ENCODE assay signal across 19 cellular contexts in genomic region chr17:81500026-81500425, GRCh38. TPM values are rescaled to one million over a fixed set of nuclear protein-coding genes. Genes with fewer than 3 reads are reported as not detected.
DNase-seq lines count a peak whose midpoint lies in the region; ATAC-seq and TF ChIP-seq lines count a peak whose summit lies in the region.
"Had no signal": no experiment of that assay in that cellular context is flagged by ENCODE, and none has a peak within 500 bp of the region (broad histone marks: within the 10 kb centered on the region; RNA-seq: fewer than 3 reads in every experiment).

No MANE protein-coding gene starts in this region.

- no peak overlapping the region for H3K4me2 ChIP-seq in GM23248 (ENCODE audit: unreplicated experiment)

- in situ Hi-C loops in GM23248 (cut with MboI) = no loop called here

- no peaks in the 10 kb centered on the region for H3F3A ChIP-seq in GM23248 (ENCODE audit: insufficient read depth)

- no peak for TF ChIP-seq CTCF in AG04450 (IDR thresholded peaks at IDR 0.05; ENCODE audit: low read depth, low read length)
- TF ChIP-seq CTCF in choroid plexus epithelial cell (conservative IDR thresholded peaks at IDR 0.05; ENCODE audit: low read depth, low read length) = no peak
- no peak for TF ChIP-seq CTCF in mucosa of descending colon (IDR thresholded peaks at IDR 0.05)
- no peak for TF ChIP-seq CTCF in sigmoid colon (IDR thresholded peaks at IDR 0.05)

- H4K20me1 ChIP-seq in GM23248 (ENCODE audit: insufficient read depth) = no peaks in the 10 kb centered on the region

- no peak overlapping the region for H2AFZ ChIP-seq in GM23248

- H3K4me1 ChIP-seq in mucosa of descending colon (ENCODE audit: low read depth) (no peaks in the 10 kb centered on the region), sigmoid colon (no peaks in the 10 kb centered on the region), GM23248 (ENCODE audit: insufficient read depth) (peaks cover 4% of the 10 kb centered on the region; the same call in 1 of the 2 replicates)
- H3K4me1 ChIP-seq: prostate gland, suprapubic skin had no signal

- DNase-seq in AG04450 (ENCODE audit: low read depth, low spot score) = no peak
- DNase-seq in NCI-H226 = peak; percentile 36
- DNase-seq in choroid plexus epithelial cell (ENCODE audit: low read depth) = peak; percentile 60
- no peak for DNase-seq in mucosa of descending colon
- DNase-seq in midbrain (lab: John Stamatoyannopoulos, UW) = no peak
- DNase-seq in sigmoid colon = no peak
- no peak for DNase-seq in GM23248
- DNase-seq: activated CD8-positive, alpha-beta T cell treated with anti-CD3 and anti-CD28 coated beads, Interleukin-2, amount 10 ng/mL, durations not matched to agents 7 days and 5 days; activated naive CD8-positive, alpha-beta T cell treated with anti-CD3 and anti-CD28 coated beads for 36 hours; DMS53; KG1; NCI-H524; SHP77 treated with DMSO at 0.1 percent for 48 hours; T-helper 2 cell had no signal

- H3K36me3 ChIP-seq in mucosa of descending colon (ENCODE audit: low read depth) (no peaks in the 10 kb centered on the region), sigmoid colon (no peaks in the 10 kb centered on the region), GM23248 (ENCODE audit: low read depth) (no peaks in the 10 kb centered on the region)
- H3K36me3 ChIP-seq: esophagus muscularis mucosa, prostate gland, suprapubic skin had no signal

- TF ChIP-seq EP300 in sigmoid colon (IDR thresholded peaks at IDR 0.05) = no peak

- TF ChIP-seq POLR2A in sigmoid colon (IDR thresholded peaks at IDR 0.05) = no peak

- H3K9ac ChIP-seq in GM23248 = no peak overlapping the region

- POLR2A ChIA-PET in AG04450 (lab: Yijun Ruan, JAX) = interaction anchor here (0.5 to 1.1 kb wide), 7 partner anchors 10 to 171 kb away, joined by 3 to 7 read pairs (median 3); partner anchors contain the start of gene ACTG1

- H3K79me2 ChIP-seq in GM23248 (ENCODE audit: insufficient read depth) = no peaks in the 10 kb centered on the region

- intact Hi-C loops in mucosa of descending colon (cut with DNase I, micrococcal nuclease) = no loop called here
- intact Hi-C loops in sigmoid colon (cut with DNase I) = no loop called here

- 74% methylated on average over 8 of the region's 8 CpGs for WGBS in sigmoid colon, 2 donors
- 48 to 50% methylated on average over 8 of the region's 8 CpGs for WGBS in GM23248 (ENCODE audit: low coverage in 1 of 2, low lambda C conversion rate in 2 of 2, missing lambda C conversion rate in 2 of 2), 2 experiments

- H3K4me3 ChIP-seq in AG04450 (ENCODE audit: low read depth, low read length) (no peak overlapping the region), choroid plexus epithelial cell (ENCODE audit: low read depth, low read length) (no peak overlapping the region), mucosa of descending colon (no peak overlapping the region), sigmoid colon (no peak overlapping the region), GM23248 (no peak overlapping the region)
- H3K4me3 ChIP-seq: esophagus muscularis mucosa, prostate gland, suprapubic skin had no signal

- H3K27ac ChIP-seq in AG04450 (ENCODE audit: low read depth, low read length) (peak overlapping the region; percentile 11), sigmoid colon (no peak overlapping the region), GM23248 (no peak overlapping the region)
- H3K27ac ChIP-seq: esophagus muscularis mucosa, prostate gland, suprapubic skin had no signal

- ATAC-seq in mucosa of descending colon (peak; percentile 8), GM18502 (IDR thresholded peaks at IDR 0.05; ENCODE audit: poor library complexity, unreplicated experiment) (no peak)
- ATAC-seq: activated CD8-positive, alpha-beta T cell treated with anti-CD3 and anti-CD28 coated beads, Interleukin-2, amount 10 ng/mL, durations not matched to agents 7 days and 5 days had no signal

- H3K9me2 ChIP-seq in GM23248 (ENCODE audit: insufficient read depth) = no peaks in the 10 kb centered on the region

- CTCF ChIA-PET in AG04450 (lab: Charles Lee) = no interaction called here

- H3K9me3 ChIP-seq in AG04450 (ENCODE audit: control insufficient read depth, insufficient read depth, low read length) (no peaks in the 10 kb centered on the region; the same call in 1 of the 2 replicates), mucosa of descending colon (no peaks in the 10 kb centered on the region), sigmoid colon (no peaks in the 10 kb centered on the region), GM23248 (ENCODE audit: low read depth) (no peaks in the 10 kb centered on the region)
- H3K9me3 ChIP-seq: esophagus muscularis mucosa, prostate gland, suprapubic skin had no signal

- H3K27me3 ChIP-seq in AG04450 (ENCODE audit: control insufficient read depth, insufficient read depth, low read length) = peaks cover 6% of the 10 kb centered on the region
- H3K27me3 ChIP-seq in sigmoid colon = peaks cover 0 to 4% (median 0%) of the 10 kb centered on the region in 3 donors
- H3K27me3 ChIP-seq in GM23248 (replicated peaks; ENCODE audit: insufficient read depth) = no peaks in the 10 kb centered on the region; the same call in 1 of the 2 replicates
- H3K27me3 ChIP-seq: suprapubic skin had no signal

RNA-seq across cellular contexts. Expression of gene ACTG1, which starts 12.6 kb away (rescaled TPM):
- polyA plus RNA-seq in AG04450 (2011; rRNA removed) (2,721 and 3,607 TPM in 2 replicates), sigmoid colon (1,000 to 10,000 TPM; 2,538 to 4,527 (median 2,852) TPM), GM23248 (2016; fragmentation: Nextera tagmentation; extraction: Ambion mirVana) (3,778 and 3,933 TPM in 2 replicates)
- polyA minus RNA-seq in AG04450 (2011; rRNA and poly(A)+ RNA removed) = 3,368 and 4,319 TPM in 2 replicates
- total RNA-seq in mucosa of descending colon (1,000 to 10,000 TPM; 1,922 to 4,060 (median 3,184) TPM), sigmoid colon (1,000 to 10,000 TPM; 1,038 to 2,003 (median 1,212) TPM)
- total RNA-seq in GM23248 (2014; rRNA removed; shearing (Covaris generic)) = 8,476 and 9,349 TPM in 2 replicates

RNA-seq across cellular contexts. Expression of gene FSCN2, which starts 28.2 kb away (rescaled TPM):
- polyA plus RNA-seq in AG04450 (2011; rRNA removed) (0.26 and 0.41 TPM in 2 replicates), sigmoid colon (1 to 10 TPM in 1 of 3 donors, not detected in 2; 2.3 TPM), GM23248 (2016; fragmentation: Nextera tagmentation; extraction: Ambion mirVana) (0.23 and 0.48 TPM in 2 replicates)
- 1.0 TPM in 1 of 2 replicates, not detected in the other for polyA minus RNA-seq in AG04450 (2011; rRNA and poly(A)+ RNA removed)
- total RNA-seq in mucosa of descending colon (1 to 10 TPM; 1.6 to 4.0 (median 2.5) TPM), sigmoid colon (1 to 10 TPM in 1 of 4 donors, under 1 TPM in 2, not detected in 1; 0.33 to 1.1 (median 0.95) TPM)
- 2.3 and 3.2 TPM in 2 replicates for total RNA-seq in GM23248 (2014; rRNA removed; shearing (Covaris generic))
- polyA plus RNA-seq: CD14-positive monocyte had no signal

RNA-seq across cellular contexts. Expression of gene FAAP100, which starts 52.1 kb away (rescaled TPM):
- polyA plus RNA-seq in AG04450 (2011; rRNA removed) (5.3 and 8.3 TPM in 2 replicates), sigmoid colon (10 to 100 TPM in 2 of 3 donors, 1 to 10 TPM in 1; 6.6 to 27.2 (median 10.9) TPM), GM23248 (2016; fragmentation: Nextera tagmentation; extraction: Ambion mirVana) (25.2 and 25.7 TPM in 2 replicates)
- 6.0 and 6.7 TPM in 2 replicates for polyA minus RNA-seq in AG04450 (2011; rRNA and poly(A)+ RNA removed)
- total RNA-seq in mucosa of descending colon (10 to 100 TPM; 23.2 to 28.9 (median 25.0) TPM), sigmoid colon (10 to 100 TPM in 3 of 4 donors, 1 to 10 TPM in 1; 9.6 to 24.1 (median 14.6) TPM)
- 44.9 and 45.5 TPM in 2 replicates for total RNA-seq in GM23248 (2014; rRNA removed; shearing (Covaris generic))

Comparison
In these comparisons a context has a peak if more than half of its experiments do, and no peak if none do; other contexts are left out.
1. DNase-seq: peak in NCI-H226 (single experiment) and choroid plexus epithelial cell (single experiment); none in AG04450 (single experiment), mucosa of descending colon (0 of 3), midbrain (single experiment), sigmoid colon (single experiment) and GM23248 (single experiment).